ENCODE assay signal across 8 cellular contexts in genomic region chr1:16905112-16905855, GRCh38. TPM values are rescaled to one million over a fixed set of nuclear protein-coding genes. Genes with fewer than 3 reads are reported as not detected.
A peak's percentile ranks its signal among the peaks of the same experiment; 100 is the strongest.
DNase-seq lines count a peak whose midpoint lies in the region; ATAC-seq and TF ChIP-seq lines count a peak whose summit lies in the region.

No MANE protein-coding gene starts in this region.

- H3K9me3 Mint-ChIP-seq in activated CD4-positive, alpha-beta T cell treated with anti-CD3 and anti-CD28 coated beads for 36 hours (ENCODE audit: low read depth): no peaks in the 10 kb centered on the region

- 10% methylated on average over 8 of the region's 12 CpGs; no CpG with 5 or more reads in 1 of the 2 experiments for WGBS in IMR-90 (ENCODE audit: extremely low coverage in 2 of 2, insufficient read length in 1 of 2), 2 experiments

- H3K4me1 ChIP-seq in IMR-90 (ENCODE audit: control insufficient read depth, insufficient read depth, low read length): peaks cover 9% of the 10 kb centered on the region

- peak overlapping the region; percentile 47 for H3K4me3 ChIP-seq in IMR-90 (ENCODE audit: insufficient read depth, low read depth, low read length)
- peak overlapping the region; percentile 63 for H3K4me3 ChIP-seq in brain microvascular endothelial cell (ENCODE audit: low read depth, low read length)

- H4K8ac ChIP-seq in IMR-90 (ENCODE audit: low read depth in 2 of 2, low read length in 2 of 2): peak overlapping the region; percentile 64 to 99

- peak overlapping the region; percentile 98 for H2BK20ac ChIP-seq in IMR-90 (ENCODE audit: low read depth, low read length)

- peak; percentile 64 for DNase-seq in activated CD4-positive, alpha-beta T cell treated with anti-CD3 and anti-CD28 coated beads for 36 hours
- no peak for DNase-seq in activated CD4-positive, alpha-beta T cell treated with anti-CD3 and anti-CD28 coated beads, Interleukin-2, amount 50 U/mL, for 4 hours
- DNase-seq in IMR-90 (peak; percentile 96), RKO (ENCODE audit: low spot score) (peak; percentile 90), brain microvascular endothelial cell (peak; percentile 56), inferior parietal cortex (ENCODE audit: extremely low spot score) (peak; percentile 67)
- peak; percentile 33 to 43 for DNase-seq in stimulated activated CD4-positive, alpha-beta T cell treated with anti-CD3 and anti-CD28 coated beads, Interleukin-4, amount 100 ng/mL, for 48 hours (ENCODE audit: low read depth in 2 of 2)

- H3K79me1 ChIP-seq in IMR-90 (ENCODE audit: low read depth in 1 of 2, low read length in 2 of 2): no peaks in the 10 kb centered on the region

- dilution Hi-C loops in IMR-90 (cut with HindIII; ENCODE audit: low sequenced_read_pairs, unreplicated experiment): no loop called here

- in situ Hi-C loops in IMR-90 (cut with MboI; ENCODE audit: low sequenced_read_pairs): no loop called here
- in situ Hi-C loops in brain microvascular endothelial cell (cut with HindIII; ENCODE audit: low pct_ligation_motif_present, low sequenced_read_pairs): no loop called here

- H3K27me3 ChIP-seq in IMR-90 (ENCODE audit: control insufficient read depth, insufficient read depth, low read length) (no peaks in the 10 kb centered on the region), brain microvascular endothelial cell (replicated peaks) (no peaks in the 10 kb centered on the region)

- no peaks in the 10 kb centered on the region for H3K9me3 ChIP-seq in IMR-90 (ENCODE audit: control insufficient read depth, insufficient read depth, low read length)

- H3K4me2 ChIP-seq in IMR-90 (ENCODE audit: low read depth, low read length): peak overlapping the region; percentile 73

- peak overlapping the region; percentile 99 for H3K4ac ChIP-seq in IMR-90 (ENCODE audit: low read depth, low read length)

- intact Hi-C loops in activated CD4-positive, alpha-beta T cell treated with anti-CD3 and anti-CD28 coated beads for 36 hours (cut with DNase I, micrococcal nuclease): loop anchor here (1.0 to 10.0 kb wide), 11 partner anchors 8 to 1380 kb away; partner anchors contain the start of genes CASP9 (in 1 of the 2), NBPF1 (in 1 of the 2), RCC2 (in 1 of the 2) and RNU1-1 (in 1 of the 2)
- intact Hi-C loops in IMR-90 (cut with micrococcal nuclease): loop anchor here (1.0 kb wide), 1 partner anchor 9 kb away; no protein-coding TSS in a partner anchor

- CTCF ChIA-PET in activated CD4-positive, alpha-beta T cell treated with anti-CD3 and anti-CD28 coated beads for 36 hours (lab: Charles Lee): interaction anchor here (1.3 to 1.8 kb wide), 2 partner anchors 194 to 196 kb away, joined by 3 to 4 read pairs; no protein-coding TSS in a partner anchor
- CTCF ChIA-PET in IMR-90 (lab: Yijun Ruan, JAX): interaction anchor here (0.6 kb wide), 1 partner anchor 21 kb away, joined by 3 read pairs; no protein-coding TSS in a partner anchor

- peak overlapping the region; percentile 100 for H2AFZ ChIP-seq in IMR-90 (replicated peaks; ENCODE audit: low read length, poor library complexity)

- H3K27me3 Mint-ChIP-seq in activated CD4-positive, alpha-beta T cell treated with anti-CD3 and anti-CD28 coated beads for 36 hours: no peaks in the 10 kb centered on the region

- peak; percentile 75 for ATAC-seq in activated CD4-positive, alpha-beta T cell treated with anti-CD3 and anti-CD28 coated beads for 36 hours
- ATAC-seq in GM21825 (IDR thresholded peaks at IDR 0.05; ENCODE audit: unreplicated experiment) (peak; percentile 74), IMR-90 (ENCODE audit: low read depth) (peak; percentile 84)

- TF ChIP-seq CTCF in IMR-90 (conservative IDR thresholded peaks at IDR 0.05; ENCODE audit: low read depth, low read length) (no peak), brain microvascular endothelial cell (IDR thresholded peaks at IDR 0.05; ENCODE audit: low read depth, low read length, missing control alignments) (no peak)

- peak overlapping the region; percentile 99 for H2BK120ac ChIP-seq in IMR-90 (ENCODE audit: low read depth, low read length)

- H4K5ac ChIP-seq in IMR-90 (ENCODE audit: low read depth, low read length): peak overlapping the region; percentile 87

- no peak for TF ChIP-seq RAD21 in IMR-90 (IDR thresholded peaks at IDR 0.05; ENCODE audit: low read length)

- peak overlapping the region; percentile 87 for H3K18ac ChIP-seq in IMR-90 (ENCODE audit: low read depth, low read length)

- H3K27ac Mint-ChIP-seq in activated CD4-positive, alpha-beta T cell treated with anti-CD3 and anti-CD28 coated beads for 36 hours: no peak overlapping the region

- H4K91ac ChIP-seq in IMR-90 (ENCODE audit: insufficient read depth, low read depth, low read length): peak overlapping the region; percentile 100

- peak overlapping the region; percentile 97 for H2BK5ac ChIP-seq in IMR-90 (ENCODE audit: low read depth, low read length, poor library complexity, severe bottlenecking)

- H3K36me3 ChIP-seq in IMR-90 (ENCODE audit: control insufficient read depth, insufficient read depth, low read length) (no peaks in the 10 kb centered on the region), brain microvascular endothelial cell (replicated peaks) (no peaks in the 10 kb centered on the region)

- peak overlapping the region; percentile 23; the same call in 1 of the 3 replicates for H2BK15ac ChIP-seq in IMR-90 (ENCODE audit: low read depth, low read length)

- H4K20me1 ChIP-seq in IMR-90 (ENCODE audit: insufficient read depth, low read length): peaks cover 5% of the 10 kb centered on the region

- H3K27ac ChIP-seq in IMR-90 (ENCODE audit: insufficient read depth, low read length) (peak overlapping the region; percentile 70), brain microvascular endothelial cell (peak overlapping the region; percentile 100)

- H3K9me1 ChIP-seq in IMR-90 (ENCODE audit: insufficient read depth, low read length): peaks cover 5% of the 10 kb centered on the region

- H3K14ac ChIP-seq in IMR-90 (replicated peaks; ENCODE audit: low read depth, low read length): peak overlapping the region; percentile 99

- peaks cover 31% of the 10 kb centered on the region for H3K4me1 Mint-ChIP-seq in activated CD4-positive, alpha-beta T cell treated with anti-CD3 and anti-CD28 coated beads for 36 hours

- TSS peak; percentile 98 for BruUV-seq in IMR-90 (replicated peaks; lab: Mats Ljungman, UMichigan)

- no peaks in the 10 kb centered on the region for H3K36me3 Mint-ChIP-seq in activated CD4-positive, alpha-beta T cell treated with anti-CD3 and anti-CD28 coated beads for 36 hours (ENCODE audit: low read depth)

- H3K23ac ChIP-seq in IMR-90 (ENCODE audit: low read depth, low read length): peak overlapping the region; percentile 99

- peak overlapping the region; percentile 99 for H2AK9ac ChIP-seq in IMR-90 (replicated peaks; ENCODE audit: low read depth, low read length, poor library complexity)

- POLR2A ChIA-PET in activated CD4-positive, alpha-beta T cell treated with anti-CD3 and anti-CD28 coated beads for 36 hours (lab: Charles Lee): interaction anchor here (0.6 to 2.3 kb wide), 26 partner anchors 9 to 1121 kb away, joined by 3 to 78 read pairs (median 4); partner anchors contain the start of genes RNU1-2 and SZRD1
- POLR2A ChIA-PET in IMR-90 (lab: Charles Lee; ENCODE audit: unreplicated experiment): interaction anchor here (0.6 kb wide), 1 partner anchor 372 kb away, joined by 4 read pairs; no protein-coding TSS in a partner anchor

- peak; percentile 100 for TF ChIP-seq POLR2A in IMR-90 (IDR thresholded peaks at IDR 0.05; ENCODE audit: low read depth, low read length)

- no peak overlapping the region for H3K4me3 Mint-ChIP-seq in activated CD4-positive, alpha-beta T cell treated with anti-CD3 and anti-CD28 coated beads for 36 hours

- peak overlapping the region; percentile 94 for H2AK5ac ChIP-seq in IMR-90 (ENCODE audit: low read depth, low read length)

- peak overlapping the region; percentile 83 for H3K9ac ChIP-seq in IMR-90 (ENCODE audit: low read depth, low read length)

- peak overlapping the region; percentile 100 for H3K56ac ChIP-seq in IMR-90 (ENCODE audit: extremely low read depth, insufficient read depth, low read length)

TF ChIP-seq in IMR-90, 13 proteins besides CTCF, POLR2A, EP300 and RAD21 (continues in another document):
- TF ChIP-seq FOS (IDR thresholded peaks at IDR 0.05; ENCODE audit: low read depth, low read length) (no peak), SMC3 (IDR thresholded peaks at IDR 0.05; ENCODE audit: low read depth, low read length) (no peak), RCOR1 (IDR thresholded peaks at IDR 0.05; ENCODE audit: insufficient replicate concordance, low read length) (no peak), ELK1 (IDR thresholded peaks at IDR 0.05; ENCODE audit: borderline replicate concordance, low read depth, low read length) (no peak), CHD1 (IDR thresholded peaks at IDR 0.05; ENCODE audit: low read depth, low read length) (peak; percentile 81; the same call in 1 of the 2 replicates), MXI1 (IDR thresholded peaks at IDR 0.05; ENCODE audit: borderline replicate concordance, low read depth, low read length) (no peak), CEBPB (IDR thresholded peaks at IDR 0.05; ENCODE audit: low read depth, low read length) (no peak)

RNA-seq across cellular contexts. Expression of gene RNU1-2, which starts 9.5 kb away (rescaled TPM):
- total RNA-seq in activated CD4-positive, alpha-beta T cell treated with anti-CD3 and anti-CD28 coated beads for 36 hours: 1,000 to 10,000 TPM; 1,573 to 2,291 TPM
- under 0.01 TPM in 2 replicates for total RNA-seq in IMR-90 (2012; rRNA removed)
- not detected in 2 replicates for polyA plus RNA-seq in IMR-90 (2012; rRNA removed)
- polyA plus RNA-seq in IMR-90 (2012; cell fraction: cytosol; rRNA removed): not detected in 2 replicates
- polyA plus RNA-seq in IMR-90 (2012; cell fraction: nucleus; rRNA removed; ENCODE audit: low replicate concordance): not detected in 2 replicates

RNA-seq across cellular contexts. Expression of gene CROCC, which starts 16.4 kb away (rescaled TPM):
- 10 to 100 TPM; 18.4 to 25.7 TPM for total RNA-seq in activated CD4-positive, alpha-beta T cell treated with anti-CD3 and anti-CD28 coated beads for 36 hours
- 7.2 and 7.5 TPM in 2 replicates for total RNA-seq in IMR-90 (2012; rRNA removed)
- polyA plus RNA-seq in IMR-90 (2012; rRNA removed): 13.7 and 14.7 TPM in 2 replicates
- polyA plus RNA-seq in IMR-90 (2012; cell fraction: cytosol; rRNA removed): 10.7 and 12.9 TPM in 2 replicates
- polyA plus RNA-seq in IMR-90 (2012; cell fraction: nucleus; rRNA removed; ENCODE audit: low replicate concordance): 82.9 and 147 TPM in 2 replicates

Comparison
In these comparisons a context has a peak if more than half of its experiments do, and no peak if none do; other contexts are left out.
1. DNase-seq: peak in activated CD4-positive, alpha-beta T cell treated with anti-CD3 and anti-CD28 coated beads for 36 hours (single experiment), IMR-90 (single experiment), RKO (single experiment), brain microvascular endothelial cell (single experiment), inferior parietal cortex (single experiment) and stimulated activated CD4-positive, alpha-beta T cell treated with anti-CD3 and anti-CD28 coated beads, Interleukin-4, amount 100 ng/mL, for 48 hours (2 of 2); none in activated CD4-positive, alpha-beta T cell treated with anti-CD3 and anti-CD28 coated beads, Interleukin-2, amount 50 U/mL, for 4 hours (0 of 2).
2. RNA of gene RNU1-2, which starts 9.5 kb away (total RNA-seq): 1,573 to 2,291 TPM in activated CD4-positive, alpha-beta T cell treated with anti-CD3 and anti-CD28 coated beads for 36 hours; under 0.01 TPM in IMR-90; every median in the first group is over 1,000 times any median in the second.
3. Peak in every context shown above with its lines, with median percentiles within 50 percentile points of each other: ATAC-seq.